In the genomic region with DNA sequence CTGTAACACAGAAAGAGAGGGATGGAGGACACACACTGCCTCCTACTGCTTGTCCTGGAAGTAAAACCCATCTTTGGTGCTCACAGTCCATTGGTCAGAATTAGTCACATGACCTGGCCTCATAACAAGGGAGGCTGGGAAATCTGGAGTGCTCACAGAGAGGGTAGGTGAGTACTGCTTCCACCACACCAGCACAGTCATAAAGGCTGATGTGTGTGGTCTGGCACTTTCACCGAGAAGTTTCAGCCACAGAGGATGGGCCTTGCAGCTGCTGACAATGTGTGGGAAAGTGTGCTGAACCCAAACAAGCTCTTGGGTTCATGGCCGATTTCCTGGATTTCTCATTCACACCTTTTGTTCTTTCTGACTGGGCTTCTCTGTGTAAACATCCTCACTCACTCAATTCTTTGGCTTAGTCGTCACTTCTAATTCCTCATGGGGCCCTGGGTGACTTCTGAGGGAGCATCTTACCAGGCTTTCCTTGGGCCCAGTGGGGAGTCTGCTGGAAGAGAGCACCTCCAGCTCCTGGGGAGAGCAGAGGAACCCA, we compare ENCODE assay signal across 9 cellular contexts.
DNase-seq lines count a peak whose midpoint lies in the region; ATAC-seq and TF ChIP-seq lines count a peak whose summit lies in the region.
"Had no signal": no experiment of that assay in that cellular context is flagged by ENCODE, and none has a peak within 500 bp of the region (broad histone marks: within the 10 kb centered on the region; RNA-seq: fewer than 3 reads in every experiment).

No MANE protein-coding gene starts in this region.

- H3K4me3 Mint-ChIP-seq in progenitor cell of endocrine pancreas (ENCODE audit: low read depth), result no peak overlapping the region
- H3K4me3 Mint-ChIP-seq: central memory CD8-positive, alpha-beta T cell had no signal

- DNase-seq in GM04503 (ENCODE audit: low read depth) (peak; percentile 58), dermis blood vessel endothelial cell (peak; percentile 72), head of caudate nucleus (no peak), superior temporal gyrus (ENCODE audit: extremely low spot score) (no peak), NCI-H128 (lab: John Stamatoyannopoulos, UW; ENCODE audit: unreplicated experiment) (no peak), progenitor cell of endocrine pancreas (ENCODE audit: low spot score, unreplicated experiment) (no peak)

- TF ChIP-seq CTCF in progenitor cell of endocrine pancreas (IDR thresholded peaks at IDR 0.05; ENCODE audit: unreplicated experiment), result no peak

- H3K27ac Mint-ChIP-seq in progenitor cell of endocrine pancreas, result no peak overlapping the region

- H3K4me1 Mint-ChIP-seq in progenitor cell of endocrine pancreas (ENCODE audit: low read depth), result peaks cover 1% of the 10 kb centered on the region
- H3K4me1 Mint-ChIP-seq: central memory CD8-positive, alpha-beta T cell had no signal

- H3K36me3 Mint-ChIP-seq in progenitor cell of endocrine pancreas (ENCODE audit: insufficient read depth), result peaks cover 2% of the 10 kb centered on the region

- peaks cover 21% of the 10 kb centered on the region for H3K27me3 Mint-ChIP-seq in progenitor cell of endocrine pancreas

- intact Hi-C loops in head of caudate nucleus (cut with DNase I), result no loop called here

- H3K9me3 Mint-ChIP-seq in progenitor cell of endocrine pancreas (ENCODE audit: low read depth), result no peaks in the 10 kb centered on the region
- H3K9me3 Mint-ChIP-seq: central memory CD8-positive, alpha-beta T cell had no signal

- ATAC-seq in GM19467 (IDR thresholded peaks at IDR 0.05; ENCODE audit: unreplicated experiment) (peak; percentile 98), HG03442 (IDR thresholded peaks at IDR 0.05; ENCODE audit: unreplicated experiment) (peak; percentile 99)

Comparison
In these comparisons a context has a peak if more than half of its experiments do, and no peak if none do; other contexts are left out.
1. DNase-seq: peak in GM04503 (single experiment) and dermis blood vessel endothelial cell (single experiment); none in head of caudate nucleus (0 of 42), superior temporal gyrus (single experiment), NCI-H128 (single experiment) and progenitor cell of endocrine pancreas (single experiment).